Comparison of ENCODE assay signal across 16 cellular contexts in the genomic region with DNA sequence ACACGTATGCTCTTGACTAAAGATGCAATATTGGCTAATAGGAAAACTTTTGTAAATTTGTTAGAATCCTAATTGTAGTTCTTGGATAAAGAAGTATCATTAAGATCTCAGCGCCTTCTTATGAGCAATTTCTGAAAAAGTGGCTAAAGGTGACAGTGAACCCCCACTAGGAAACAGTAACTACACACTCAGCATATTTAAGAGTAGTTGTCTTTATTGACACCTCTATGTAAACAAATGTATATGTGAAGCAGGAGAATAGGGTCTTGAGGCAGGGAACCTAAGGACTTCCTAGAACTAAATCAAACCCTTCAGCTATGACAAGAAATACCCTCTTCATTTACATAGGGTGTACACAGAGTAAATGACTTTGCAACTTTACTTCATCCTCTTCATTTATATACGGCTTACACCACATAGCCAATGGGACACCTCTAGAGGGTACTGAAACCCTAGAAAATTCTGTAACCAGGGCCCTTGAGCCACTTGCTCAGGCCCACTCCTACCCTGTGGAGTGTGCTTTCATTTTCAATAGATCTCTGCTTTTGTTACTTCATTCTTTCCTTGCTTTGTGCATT. TPM values are rescaled to one million over a fixed set of nuclear protein-coding genes. Genes with fewer than 3 reads are reported as not detected.
A peak's percentile ranks its signal among the peaks of the same experiment; 100 is the strongest.
DNase-seq lines count a peak whose midpoint lies in the region; ATAC-seq and TF ChIP-seq lines count a peak whose summit lies in the region.
"Had no signal": no experiment of that assay in that cellular context is flagged by ENCODE, and none has a peak within 500 bp of the region (broad histone marks: within the 10 kb centered on the region; RNA-seq: fewer than 3 reads in every experiment).

No MANE protein-coding gene starts in this region.

- H2BK5ac ChIP-seq in IMR-90 (ENCODE audit: low read depth, low read length, poor library complexity, severe bottlenecking) = no peak overlapping the region

- BruUV-seq in IMR-90 (replicated peaks; lab: Mats Ljungman, UMichigan) = no TSS peak

- H3K79me1 ChIP-seq in IMR-90 (ENCODE audit: low read depth in 1 of 2, low read length in 2 of 2) = peaks cover 11 to 24% of the 10 kb centered on the region in 2 experiments

- H3K23ac ChIP-seq in IMR-90 (ENCODE audit: low read depth, low read length) = no peak overlapping the region

- no peak overlapping the region for H4K5ac ChIP-seq in IMR-90 (ENCODE audit: low read depth, low read length)

- no peaks in the 10 kb centered on the region for H3K27me3 ChIP-seq in BLaER1 treated with 17β-estradiol and CSF1 and Interleukin-3, amounts not matched to agents 10 nM and 100 nM
- no peaks in the 10 kb centered on the region for H3K27me3 ChIP-seq in IMR-90 (ENCODE audit: control insufficient read depth, insufficient read depth, low read length)
- H3K27me3 ChIP-seq: tibial nerve had no signal

- WGBS in IMR-90 (ENCODE audit: extremely low coverage in 2 of 2, insufficient read length in 1 of 2), 2 experiments = no CpG with 5 or more reads among the region's 3 CpGs

- no peaks in the 10 kb centered on the region for H3K9me1 ChIP-seq in IMR-90 (ENCODE audit: insufficient read depth, low read length)

- peaks cover 29 to 51% (median 42%) of the 10 kb centered on the region in 11 experiments for H3K36me3 ChIP-seq in BLaER1 treated with 17β-estradiol and CSF1 and Interleukin-3, amounts not matched to agents 10 nM and 100 nM
- H3K36me3 ChIP-seq in IMR-90 (ENCODE audit: control insufficient read depth, insufficient read depth, low read length) (peaks cover 3% of the 10 kb centered on the region; the same call in 1 of the 2 replicates), mucosa of descending colon (ENCODE audit: low read depth) (no peaks in the 10 kb centered on the region)

- no peak overlapping the region for H3K18ac ChIP-seq in IMR-90 (ENCODE audit: low read depth, low read length)

- H3K14ac ChIP-seq in IMR-90 (replicated peaks; ENCODE audit: low read depth, low read length) = no peak overlapping the region

- no peak for TF ChIP-seq RAD21 in IMR-90 (IDR thresholded peaks at IDR 0.05; ENCODE audit: low read length)

- no peaks in the 10 kb centered on the region for H3K9me3 ChIP-seq in BLaER1 treated with 17β-estradiol and CSF1 and Interleukin-3, amounts not matched to agents 10 nM and 100 nM (replicated peaks in 1 of 11)
- H3K9me3 ChIP-seq in IMR-90 (ENCODE audit: control insufficient read depth, insufficient read depth, low read length) = no peaks in the 10 kb centered on the region
- H3K9me3 ChIP-seq in mucosa of descending colon = no peaks in the 10 kb centered on the region
- H3K9me3 ChIP-seq: tibial nerve had no signal

- POLR2A ChIA-PET in IMR-90 (lab: Charles Lee; ENCODE audit: unreplicated experiment) = no interaction called here

- no peak overlapping the region for H2BK20ac ChIP-seq in IMR-90 (ENCODE audit: low read depth, low read length)

- CTCF ChIA-PET in IMR-90 (lab: Yijun Ruan, JAX) = no interaction called here

- no peak overlapping the region for H2AK9ac ChIP-seq in IMR-90 (replicated peaks; ENCODE audit: low read depth, low read length, poor library complexity)

- no peak overlapping the region for H3K4ac ChIP-seq in IMR-90 (ENCODE audit: low read depth, low read length)

- ATAC-seq in GM19324 (IDR thresholded peaks at IDR 0.05; ENCODE audit: low FRiP score, unreplicated experiment) (peak; percentile 30), HG02678 (IDR thresholded peaks at IDR 0.05; ENCODE audit: unreplicated experiment) (peak; percentile 39), IMR-90 (ENCODE audit: low read depth) (no peak), mucosa of descending colon (no peak)
- ATAC-seq: left cardiac atrium, natural killer cell had no signal

- TF ChIP-seq POLR2A in IMR-90 (IDR thresholded peaks at IDR 0.05; ENCODE audit: low read depth, low read length) = no peak

- dilution Hi-C loops in IMR-90 (cut with HindIII; ENCODE audit: low sequenced_read_pairs, unreplicated experiment) = no loop called here

- H2AK5ac ChIP-seq in IMR-90 (ENCODE audit: low read depth, low read length) = no peak overlapping the region

- H4K8ac ChIP-seq in IMR-90 (ENCODE audit: low read depth in 2 of 2, low read length in 2 of 2) = no peak overlapping the region

- H3K4me2 ChIP-seq in BLaER1 treated with 17β-estradiol and CSF1 and Interleukin-3, amounts not matched to agents 10 nM and 100 nM = peak overlapping the region in 8 of 11 experiments; percentile 12 to 96 (median 90); a peak in 13 of 22 replicates
- H3K4me2 ChIP-seq in IMR-90 (ENCODE audit: low read depth, low read length) = no peak overlapping the region

- no peak overlapping the region for H3K9ac ChIP-seq in BLaER1 treated with 17β-estradiol and CSF1 and Interleukin-3, amounts not matched to agents 10 nM and 100 nM
- H3K9ac ChIP-seq in IMR-90 (ENCODE audit: low read depth, low read length) = no peak overlapping the region

- H3K4me1 ChIP-seq in BLaER1 treated with 17β-estradiol and CSF1 and Interleukin-3, amounts not matched to agents 10 nM and 100 nM = peaks cover 20 to 39% (median 36%) of the 10 kb centered on the region in 10 experiments
- peaks cover 2% of the 10 kb centered on the region; the same call in 1 of the 2 replicates for H3K4me1 ChIP-seq in IMR-90 (ENCODE audit: control insufficient read depth, insufficient read depth, low read length)
- H3K4me1 ChIP-seq in mucosa of descending colon (ENCODE audit: low read depth) = peaks cover 10% of the 10 kb centered on the region

- no peak overlapping the region for H4K91ac ChIP-seq in IMR-90 (ENCODE audit: insufficient read depth, low read depth, low read length)

- H2BK15ac ChIP-seq in IMR-90 (ENCODE audit: low read depth, low read length) = no peak overlapping the region

- H2AFZ ChIP-seq in IMR-90 (replicated peaks; ENCODE audit: low read length, poor library complexity) = no peak overlapping the region

- no peak overlapping the region for H3K27ac ChIP-seq in BLaER1 treated with 17β-estradiol and CSF1 and Interleukin-3, amounts not matched to agents 10 nM and 100 nM
- H3K27ac ChIP-seq in IMR-90 (ENCODE audit: insufficient read depth, low read length) = no peak overlapping the region
- H3K27ac ChIP-seq: tibial nerve had no signal

- in situ Hi-C loops in IMR-90 (cut with MboI; ENCODE audit: low sequenced_read_pairs) = no loop called here

- H3K4me3 ChIP-seq in BLaER1 treated with 17β-estradiol and CSF1 and Interleukin-3, amounts not matched to agents 10 nM and 100 nM = no peak overlapping the region
- H3K4me3 ChIP-seq in IMR-90 (ENCODE audit: insufficient read depth, low read depth, low read length) (no peak overlapping the region), mucosa of descending colon (no peak overlapping the region)
- H3K4me3 ChIP-seq: tibial nerve had no signal

- no peak for DNase-seq in IMR-90
- no peak for DNase-seq in epidermal melanocyte (ENCODE audit: insufficient read length, low spot score)
- DNase-seq in SKM-1 treated with dmso at 0.1 percent for 144 hours (lab: John Stamatoyannopoulos, UW; ENCODE audit: unreplicated experiment) = no peak
- DNase-seq in mucosa of descending colon = no peak
- no peak for DNase-seq in DMS153 (lab: John Stamatoyannopoulos, UW)
- DNase-seq: left cardiac atrium, natural killer cell, NCI-H446, SHP77 treated with DMSO at 0.1 percent for 48 hours had no signal

- no peak overlapping the region for H3K56ac ChIP-seq in IMR-90 (ENCODE audit: extremely low read depth, insufficient read depth, low read length)

- no peak overlapping the region for H2BK120ac ChIP-seq in IMR-90 (ENCODE audit: low read depth, low read length)

- intact Hi-C loops in IMR-90 (cut with micrococcal nuclease) = no loop called here
- intact Hi-C loops in mucosa of descending colon (cut with DNase I, micrococcal nuclease) = no loop called here

- no peak for TF ChIP-seq CTCF in IMR-90 (conservative IDR thresholded peaks at IDR 0.05; ENCODE audit: low read depth, low read length)
- TF ChIP-seq CTCF in mucosa of descending colon (IDR thresholded peaks at IDR 0.05) = no peak

- H4K20me1 ChIP-seq in BLaER1 treated with 17β-estradiol and CSF1 and Interleukin-3, amounts not matched to agents 10 nM and 100 nM = no peaks in the 10 kb centered on the region
- no peaks in the 10 kb centered on the region for H4K20me1 ChIP-seq in IMR-90 (ENCODE audit: insufficient read depth, low read length)

TF ChIP-seq in IMR-90, 13 proteins besides CTCF, POLR2A, EP300 and RAD21:
- peak; percentile 68 for TF ChIP-seq MAFK (IDR thresholded peaks at IDR 0.05; ENCODE audit: low read depth, low read length)
- no peak for TF ChIP-seq CHD1 (IDR thresholded peaks at IDR 0.05; ENCODE audit: low read depth, low read length)
TF ChIP-seq in IMR-90: peak in this region for 1.

RNA-seq across cellular contexts. Expression of a gene that starts 2.8 kb away (rescaled TPM):
- 32.1 and 40.0 TPM in 2 replicates for total RNA-seq in IMR-90 (2012; rRNA removed)
- polyA plus RNA-seq in IMR-90 (2012; rRNA removed) = 16.2 and 21.4 TPM in 2 replicates
- polyA plus RNA-seq in IMR-90 (2012; cell fraction: cytosol; rRNA removed) = 5.9 and 6.7 TPM in 2 replicates
- polyA plus RNA-seq in IMR-90 (2012; cell fraction: nucleus; rRNA removed; ENCODE audit: low replicate concordance) = 2.1 and 13.4 TPM in 2 replicates
- 10 to 100 TPM; 23.7 to 51.2 (median 34.6) TPM for total RNA-seq in mucosa of descending colon

RNA-seq across cellular contexts. Expression of a gene that starts 13.7 kb away (rescaled TPM):
- total RNA-seq in IMR-90 (2012; rRNA removed) (0.18 and 0.28 TPM in 2 replicates), mucosa of descending colon (1 to 10 TPM in 2 of 3 donors, under 1 TPM in 1; 0.98 to 1.3 (median 1.1) TPM)
- 0.24 and 0.33 TPM in 2 replicates for polyA plus RNA-seq in IMR-90 (2012; rRNA removed)
- polyA plus RNA-seq in IMR-90 (2012; cell fraction: cytosol; rRNA removed) = 0.03 and 0.10 TPM in 2 replicates
- polyA plus RNA-seq in IMR-90 (2012; cell fraction: nucleus; rRNA removed; ENCODE audit: low replicate concordance) = 0.23 and 1.1 TPM in 2 replicates

RNA-seq across cellular contexts. Expression of a gene that starts 56.0 kb away (rescaled TPM):
- not detected in 2 replicates for total RNA-seq in IMR-90 (2012; rRNA removed)
- polyA plus RNA-seq in IMR-90 (2012; rRNA removed) = not detected in 2 replicates
- polyA plus RNA-seq in IMR-90 (2012; cell fraction: cytosol; rRNA removed) = not detected in 2 replicates
- not detected in 2 replicates for polyA plus RNA-seq in IMR-90 (2012; cell fraction: nucleus; rRNA removed; ENCODE audit: low replicate concordance)
- not detected for total RNA-seq in mucosa of descending colon
- total RNA-seq: glomerular endothelial cell, left cardiac atrium, LHCN-M2, natural killer cell, tibial nerve had no signal
- polyA plus RNA-seq: AG04450 had no signal

Comparison
In these comparisons a context has a peak if more than half of its experiments do, and no peak if none do; other contexts are left out.
1. ATAC-seq: peak in GM19324 (single experiment) and HG02678 (single experiment); none in IMR-90 (single experiment) and mucosa of descending colon (single experiment).